Comparison of ENCODE assay signal across 10 cellular contexts in genomic region chr15:93024716-93025624, GRCh38.
A peak's percentile ranks its signal among the peaks of the same experiment; 100 is the strongest.
DNase-seq lines count a peak whose midpoint lies in the region; ATAC-seq and TF ChIP-seq lines count a peak whose summit lies in the region.
"Had no signal": no experiment of that assay in that cellular context is flagged by ENCODE, and none has a peak within 500 bp of the region (broad histone marks: within the 10 kb centered on the region; RNA-seq: fewer than 3 reads in every experiment).

No MANE protein-coding gene starts in this region.

- H3K4me1 ChIP-seq in endodermal cell (ENCODE audit: control insufficient read depth, insufficient read depth, low read length), result no peaks in the 10 kb centered on the region

- no peaks in the 10 kb centered on the region for H3K9me3 Mint-ChIP-seq in activated naive CD4-positive, alpha-beta T cell treated with anti-CD3 and anti-CD28 coated beads for 36 hours
- no peaks in the 10 kb centered on the region for H3K9me3 Mint-ChIP-seq in endodermal cell
- H3K9me3 Mint-ChIP-seq in stimulated activated naive CD8-positive, alpha-beta T cell treated with anti-CD3 and anti-CD28 coated beads, Interleukin-15, amount 100 ng/mL, for 72 hours, result no peaks in the 10 kb centered on the region

- H3K4me1 Mint-ChIP-seq in activated naive CD4-positive, alpha-beta T cell treated with anti-CD3 and anti-CD28 coated beads for 36 hours (ENCODE audit: low read depth), result peaks cover 85% of the 10 kb centered on the region
- H3K4me1 Mint-ChIP-seq in T-helper 17 cell (peaks cover 59% of the 10 kb centered on the region), endodermal cell (peaks cover 4% of the 10 kb centered on the region)
- peaks cover 92% of the 10 kb centered on the region for H3K4me1 Mint-ChIP-seq in stimulated activated naive CD8-positive, alpha-beta T cell treated with anti-CD3 and anti-CD28 coated beads, Interleukin-15, amount 100 ng/mL, for 72 hours

- H3K36me3 Mint-ChIP-seq in activated naive CD4-positive, alpha-beta T cell treated with anti-CD3 and anti-CD28 coated beads for 36 hours (ENCODE audit: low read depth), result peaks cover 65% of the 10 kb centered on the region
- H3K36me3 Mint-ChIP-seq in T-helper 17 cell (ENCODE audit: low read depth), result peaks cover 16% of the 10 kb centered on the region
- peaks cover 70% of the 10 kb centered on the region for H3K36me3 Mint-ChIP-seq in endodermal cell (ENCODE audit: low read depth)

- WGBS in endodermal cell (ENCODE audit: insufficient coverage in 1 of 2, insufficient read length in 1 of 2), 2 experiments, result 96 to 97% methylated on average over 5 to 7 of the region's 8 CpGs

- H3K27me3 Mint-ChIP-seq in activated naive CD4-positive, alpha-beta T cell treated with anti-CD3 and anti-CD28 coated beads for 36 hours (ENCODE audit: low read depth), result no peaks in the 10 kb centered on the region
- no peaks in the 10 kb centered on the region for H3K27me3 Mint-ChIP-seq in T-helper 17 cell
- H3K27me3 Mint-ChIP-seq in endodermal cell (ENCODE audit: insufficient read depth), result no peaks in the 10 kb centered on the region
- no peaks in the 10 kb centered on the region for H3K27me3 Mint-ChIP-seq in stimulated activated naive CD8-positive, alpha-beta T cell treated with anti-CD3 and anti-CD28 coated beads, Interleukin-15, amount 100 ng/mL, for 72 hours

- H3K9ac ChIP-seq in endodermal cell (ENCODE audit: extremely low read depth, low read length, poor library complexity, severe bottlenecking), result no peak overlapping the region

- no peak for DNase-seq in activated naive CD4-positive, alpha-beta T cell treated with anti-CD3 and anti-CD28 coated beads for 36 hours
- DNase-seq in activated naive CD4-positive, alpha-beta T cell (lab: John Stamatoyannopoulos, UW), result no peak
- DNase-seq in T-helper 17 cell (no peak), endodermal cell (peak; percentile 37), NCI-H82 (lab: John Stamatoyannopoulos, UW) (no peak), omental fat pad (ENCODE audit: low spot score) (no peak)
- no peak for DNase-seq in stimulated activated naive CD8-positive, alpha-beta T cell treated with anti-CD3 and anti-CD28 coated beads, Interleukin-15, amount 100 ng/mL, for 72 hours
- DNase-seq: NCI-H2029 had no signal

- ATAC-seq in T-helper 17 cell (no peak), HG03460 (IDR thresholded peaks at IDR 0.05; ENCODE audit: unreplicated experiment) (no peak), omental fat pad (ENCODE audit: low FRiP score) (no peak)
- no peak for ATAC-seq in stimulated activated naive CD8-positive, alpha-beta T cell treated with anti-CD3 and anti-CD28 coated beads, Interleukin-15, amount 100 ng/mL, for 72 hours

- no peak overlapping the region for H3K27ac ChIP-seq in endodermal cell (ENCODE audit: low read depth, low read length)
- H3K27ac ChIP-seq: vagina had no signal

- peak overlapping the region; percentile 82 for H3K27ac Mint-ChIP-seq in activated naive CD4-positive, alpha-beta T cell treated with anti-CD3 and anti-CD28 coated beads for 36 hours
- H3K27ac Mint-ChIP-seq in T-helper 17 cell (peak overlapping the region; percentile 81), endodermal cell (peak overlapping the region; percentile 71)
- peak overlapping the region; percentile 94 to 95 for H3K27ac Mint-ChIP-seq in stimulated activated naive CD8-positive, alpha-beta T cell treated with anti-CD3 and anti-CD28 coated beads, Interleukin-15, amount 100 ng/mL, for 72 hours

- no peaks in the 10 kb centered on the region for H3K27me3 ChIP-seq in endodermal cell (ENCODE audit: control insufficient read depth, insufficient read depth, low read length, poor library complexity, severe bottlenecking)
- H3K27me3 ChIP-seq: vagina had no signal

- TF ChIP-seq CTCF in endodermal cell (conservative IDR thresholded peaks at IDR 0.05) (no peak), omental fat pad (IDR thresholded peaks at IDR 0.05) (no peak)

- H3K9me3 ChIP-seq in T-helper 17 cell (ENCODE audit: control insufficient read depth, low read length, poor library complexity, severe bottlenecking), result no peaks in the 10 kb centered on the region
- no peaks in the 10 kb centered on the region for H3K9me3 ChIP-seq in endodermal cell (ENCODE audit: control insufficient read depth, low read length)
- H3K9me3 ChIP-seq: vagina had no signal

- intact Hi-C loops in activated naive CD4-positive, alpha-beta T cell treated with anti-CD3 and anti-CD28 coated beads for 36 hours (cut with micrococcal nuclease), result loop anchor here (10.0 kb wide), 2 partner anchors 400 to 960 kb away; no protein-coding TSS in a partner anchor

- H3K36me3 ChIP-seq in endodermal cell (ENCODE audit: control insufficient read depth, insufficient read depth, low read length), result peaks cover 84% of the 10 kb centered on the region

- CTCF ChIA-PET in activated naive CD4-positive, alpha-beta T cell treated with anti-CD3 and anti-CD28 coated beads for 36 hours (lab: Charles Lee), result interaction anchor here (1.0 to 1.5 kb wide), 4 partner anchors 7 to 13 kb away, joined by 3 to 4 read pairs (median 3); no protein-coding TSS in a partner anchor

- no peak overlapping the region for H3K4me3 ChIP-seq in endodermal cell (ENCODE audit: low read length)
- H3K4me3 ChIP-seq: vagina had no signal

- H3K4me3 Mint-ChIP-seq in activated naive CD4-positive, alpha-beta T cell treated with anti-CD3 and anti-CD28 coated beads for 36 hours, result no peak overlapping the region
- H3K4me3 Mint-ChIP-seq in T-helper 17 cell (peak overlapping the region; percentile 53), endodermal cell (no peak overlapping the region)
- peak overlapping the region in 1 of 2 donors; percentile 61 for H3K4me3 Mint-ChIP-seq in stimulated activated naive CD8-positive, alpha-beta T cell treated with anti-CD3 and anti-CD28 coated beads, Interleukin-15, amount 100 ng/mL, for 72 hours
